Comparison of ENCODE assay signal across 1 cellular context in the genomic region with DNA sequence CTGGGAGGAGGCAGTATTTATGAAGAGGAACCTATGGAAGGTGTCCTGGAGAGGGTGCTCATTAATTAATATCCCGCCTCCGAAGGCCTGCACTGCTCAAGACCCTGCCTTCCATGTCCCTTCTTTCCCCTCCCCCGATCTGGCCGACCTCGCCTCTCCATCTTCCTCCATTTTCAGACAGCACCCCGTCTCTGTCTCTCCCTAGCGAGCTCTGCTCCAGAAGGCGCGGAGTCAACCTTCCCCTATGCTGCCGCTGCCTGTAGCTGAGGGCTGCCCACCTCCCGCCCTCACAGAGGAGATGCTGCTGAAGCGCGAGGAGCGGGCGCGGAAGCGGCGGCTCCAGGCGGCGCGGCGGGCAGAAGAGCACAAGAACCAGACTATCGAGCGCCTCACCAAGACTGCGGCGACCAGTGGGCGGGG.
TF ChIP-seq lines count a peak whose summit lies in the region.

No MANE protein-coding gene starts in this region.

TF ChIP-seq in H1, 55 proteins besides CTCF, POLR2A, EP300 and RAD21:
- peak; percentile 30 for TF ChIP-seq KDM4A (IDR thresholded peaks at IDR 0.05; ENCODE audit: low read depth, low read length, severe bottlenecking)
- peak; percentile 70; the same call in 1 of the 2 replicates for TF ChIP-seq TAF1 (IDR thresholded peaks at IDR 0.05; ENCODE audit: low read depth, low read length)
- TF ChIP-seq RBBP5 (IDR thresholded peaks at IDR 0.05; ENCODE audit: borderline replicate concordance, low read depth, low read length) = peak; percentile 33; the same call in 1 of the 2 replicates
- peak; percentile 6 for TF ChIP-seq ASH2L (IDR thresholded peaks at IDR 0.05; ENCODE audit: low read length)
- no peak for TF ChIP-seq HDAC2 (IDR thresholded peaks at IDR 0.05; ENCODE audit: borderline replicate concordance in 1 of 2, low read depth in 2 of 2, low read length in 2 of 2)
